13 cellular contexts compared by ENCODE assay signal in the genomic region with DNA sequence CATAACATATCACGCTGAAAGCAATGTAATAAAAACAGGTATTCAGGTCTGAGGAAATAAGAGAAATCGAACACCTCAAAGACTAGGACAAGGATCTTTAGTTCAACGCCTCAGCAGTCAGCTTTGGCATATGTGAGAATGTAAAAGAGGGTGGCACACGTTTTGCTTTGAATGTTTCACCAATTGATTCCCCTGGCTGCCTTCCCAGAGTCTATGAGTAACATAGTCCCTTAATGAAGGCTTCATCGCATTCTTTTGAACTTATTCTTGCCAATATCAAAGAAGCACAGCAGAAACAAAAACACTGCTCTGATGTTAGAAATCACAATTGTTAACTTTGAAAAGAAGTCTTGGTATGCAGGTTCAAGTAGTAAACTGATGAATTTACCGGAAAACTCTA.
DNase-seq lines count a peak whose midpoint lies in the region; TF ChIP-seq lines count a peak whose summit lies in the region.
"Had no signal": no experiment of that assay in that cellular context is flagged by ENCODE, and none has a peak within 500 bp of the region (broad histone marks: within the 10 kb centered on the region; RNA-seq: fewer than 3 reads in every experiment).

No MANE protein-coding gene starts in this region.

- H3K27me3 ChIP-seq in A673 (replicated peaks; ENCODE audit: insufficient read depth, low read depth, low read length, poor library complexity) (no peaks in the 10 kb centered on the region), HUES48 (ENCODE audit: control insufficient read depth, insufficient read depth, low read length) (no peaks in the 10 kb centered on the region), brain microvascular endothelial cell (replicated peaks) (no peaks in the 10 kb centered on the region), esophagus muscularis mucosa (no peaks in the 10 kb centered on the region)

- no peak overlapping the region for H3K9ac ChIP-seq in HUES48 (ENCODE audit: low read depth, low read length)

- intact Hi-C loops in A673 (cut with micrococcal nuclease; ENCODE audit: unreplicated experiment) (no loop called here), esophagus muscularis mucosa (cut with DNase I) (no loop called here)

- H3K4me3 ChIP-seq in A673 (ENCODE audit: low read depth, low read length, poor library complexity, severe bottlenecking), result no peak overlapping the region
- H3K4me3 ChIP-seq in HUES48 (ENCODE audit: low read depth, low read length), result no peak overlapping the region
- no peak overlapping the region for H3K4me3 ChIP-seq in brain microvascular endothelial cell (ENCODE audit: low read depth, low read length)
- no peak overlapping the region for H3K4me3 ChIP-seq in esophagus muscularis mucosa

- TF ChIP-seq EP300 in esophagus muscularis mucosa (IDR thresholded peaks at IDR 0.05), result no peak

- H3K9me3 ChIP-seq in A673 (ENCODE audit: low read depth, low read length, poor library complexity, severe bottlenecking), result no peaks in the 10 kb centered on the region
- H3K9me3 ChIP-seq in HUES48 (ENCODE audit: control insufficient read depth, insufficient read depth, low read length), result no peaks in the 10 kb centered on the region
- no peaks in the 10 kb centered on the region for H3K9me3 ChIP-seq in esophagus muscularis mucosa

- TF ChIP-seq CTCF in A673 (conservative IDR thresholded peaks at IDR 0.05; ENCODE audit: low read depth, low read length) (no peak), brain microvascular endothelial cell (IDR thresholded peaks at IDR 0.05; ENCODE audit: low read depth, low read length, missing control alignments) (no peak), esophagus muscularis mucosa (IDR thresholded peaks at IDR 0.05) (no peak)

- WGBS in esophagus muscularis mucosa, result 40% methylated on average over 6 of the region's 6 CpGs

- H3K36me3 ChIP-seq in A673 (ENCODE audit: insufficient read depth, low read length, poor library complexity, severe bottlenecking) (no peaks in the 10 kb centered on the region), HUES48 (ENCODE audit: control insufficient read depth, insufficient read depth, low read length) (no peaks in the 10 kb centered on the region), brain microvascular endothelial cell (replicated peaks) (no peaks in the 10 kb centered on the region), esophagus muscularis mucosa (no peaks in the 10 kb centered on the region)

- H3K27ac ChIP-seq in A673 (ENCODE audit: low read depth, low read length, poor library complexity, severe bottlenecking) (no peak overlapping the region), HUES48 (ENCODE audit: low read depth, low read length) (peak overlapping the region; percentile 57), brain microvascular endothelial cell (peak overlapping the region; percentile 71), esophagus muscularis mucosa (replicated peaks in 1 of 4) (no peak overlapping the region)

- POLR2A ChIA-PET in A673 (lab: Charles Lee; ENCODE audit: low non-redundant PET), result no interaction called here

- H3K4me1 ChIP-seq in A673 (ENCODE audit: insufficient read depth, low read length, poor library complexity, severe bottlenecking) (no peaks in the 10 kb centered on the region), HUES48 (ENCODE audit: control insufficient read depth, insufficient read depth, low read length) (peaks cover 7% of the 10 kb centered on the region; the same call in 1 of the 2 replicates), esophagus muscularis mucosa (peaks cover 0 to 16% (median 13%) of the 10 kb centered on the region in 4 donors)

- in situ Hi-C loops in brain microvascular endothelial cell (cut with HindIII; ENCODE audit: low pct_ligation_motif_present, low sequenced_read_pairs), result no loop called here

- no TSS peak for BruUV-seq in A673 (replicated peaks; lab: Mats Ljungman, UMichigan)

- CTCF ChIA-PET in A673 (lab: Charles Lee), result no interaction called here

- DNase-seq in A673 (ENCODE audit: low spot score) (peak; percentile 46), brain microvascular endothelial cell (peak; percentile 82), left kidney (ENCODE audit: low read depth, low spot score) (peak; percentile 2), esophagus muscularis mucosa (ENCODE audit: extremely low spot score) (no peak), T-helper 9 cell (no peak), hepatic stellate cell (ENCODE audit: low spot score) (no peak)
- DNase-seq in activated CD8-positive, alpha-beta memory T cell treated with anti-CD3 and anti-CD28 coated beads, Interleukin-2, amount 50 U/mL, for 4 hours, result no peak
- DNase-seq: activated effector memory CD4-positive, alpha-beta T cell treated with Interleukin-2 at 50 U/mL for 16 hours; AML-193; midbrain; NCI-H524 treated with DMSO at 0.1 percent for 48 hours; stimulated activated CD4-positive, alpha-beta T cell treated with anti-CD3 and anti-CD28 coated beads, Interleukin-4, amount 100 ng/mL, for 24 hours had no signal

- TF ChIP-seq POLR2A in esophagus muscularis mucosa (IDR thresholded peaks at IDR 0.05; ENCODE audit: low read depth), result no peak

Comparison
In these comparisons a context has a peak if more than half of its experiments do, and no peak if none do; other contexts are left out.
1. DNase-seq: peak in A673 (single experiment), brain microvascular endothelial cell (single experiment) and left kidney (single experiment); none in esophagus muscularis mucosa (single experiment), activated CD8-positive, alpha-beta memory T cell treated with anti-CD3 and anti-CD28 coated beads, Interleukin-2, amount 50 U/mL, for 4 hours (single experiment), T-helper 9 cell (single experiment) and hepatic stellate cell (single experiment).
2. H3K27ac ChIP-seq: peak in HUES48 (single experiment) and brain microvascular endothelial cell (single experiment); none in A673 (single experiment) and esophagus muscularis mucosa (0 of 4).